23 cellular contexts compared by ENCODE assay signal in genomic region chr13:47437411-47437810, GRCh38.
DNase-seq lines count a peak whose midpoint lies in the region; ATAC-seq and TF ChIP-seq lines count a peak whose summit lies in the region.
"Had no signal": no experiment of that assay in that cellular context is flagged by ENCODE, and none has a peak within 500 bp of the region (broad histone marks: within the 10 kb centered on the region; RNA-seq: fewer than 3 reads in every experiment).

No MANE protein-coding gene starts in this region.

- H3K27me3 ChIP-seq in foreskin keratinocyte, result no peaks in the 10 kb centered on the region
- H3K27me3 ChIP-seq: MG63, neural progenitor cell, right atrium auricular region had no signal

- in situ Hi-C loops in astrocyte of the cerebellum (cut with HindIII; ENCODE audit: low sequenced_read_pairs), result no loop called here

- no peaks in the 10 kb centered on the region for H3K4me1 ChIP-seq in foreskin keratinocyte
- H3K4me1 ChIP-seq: neural progenitor cell, right atrium auricular region had no signal

- H3K27ac ChIP-seq in substantia nigra (ENCODE audit: low read depth, low read length, poor library complexity, severe bottlenecking), result no peak overlapping the region
- H3K27ac ChIP-seq in foreskin keratinocyte, result no peak overlapping the region
- H3K27ac ChIP-seq: neural progenitor cell, right atrium auricular region had no signal

- ATAC-seq in foreskin keratinocyte, result no peak
- no peak for ATAC-seq in stimulated activated naive CD8-positive, alpha-beta T cell treated with anti-CD3 and anti-CD28 coated beads, Interleukin-15, Interleukin-2, amounts not matched to agents 100 U/mL and 50 U/mL, for 24 hours
- ATAC-seq: left lobe of liver had no signal

- H3K4me3 ChIP-seq in astrocyte of the cerebellum (ENCODE audit: low read depth, low read length) (no peak overlapping the region), fibroblast of villous mesenchyme (ENCODE audit: low read depth, low read length) (no peak overlapping the region)
- H3K4me3 ChIP-seq: MG63, neural progenitor cell, right atrium auricular region had no signal

- TF ChIP-seq CTCF in astrocyte of the cerebellum (IDR thresholded peaks at IDR 0.05; ENCODE audit: low read depth, low read length, missing control alignments) (no peak), fibroblast of villous mesenchyme (IDR thresholded peaks at IDR 0.05; ENCODE audit: insufficient read depth, low read depth, low read length) (no peak), foreskin keratinocyte (conservative IDR thresholded peaks at IDR 0.05) (no peak)

- DNase-seq in AG08396 (ENCODE audit: low spot score) (peak; percentile 20), H4 (ENCODE audit: low spot score) (peak; percentile 9), astrocyte of the cerebellum (ENCODE audit: low read depth) (peak; percentile 71), fibroblast of villous mesenchyme (ENCODE audit: low read depth) (peak; percentile 33), substantia nigra (lab: John Stamatoyannopoulos, UW) (no peak), foreskin keratinocyte (no peak), DMS153 treated with DMSO at 0.1 percent for 48 hours (lab: John Stamatoyannopoulos, UW; ENCODE audit: unreplicated experiment) (no peak)
- no peak for DNase-seq in stimulated activated naive CD8-positive, alpha-beta T cell treated with anti-CD3 and anti-CD28 coated beads, Interleukin-15, Interleukin-2, amounts not matched to agents 100 U/mL and 50 U/mL, for 24 hours
- DNase-seq: activated CD4-positive, CD25-positive, alpha-beta regulatory T cell treated with anti-CD3 and anti-CD28 coated beads, Interleukin-2, amount 50 U/mL, for 72 hours; activated effector memory CD4-positive, alpha-beta T cell treated with anti-CD3 and anti-CD28 coated beads, Interleukin-2, amount 50 U/mL, for 16 hours; activated naive CD8-positive, alpha-beta T cell treated with anti-CD3 and anti-CD28 coated beads for 36 hours; activated T-cell treated with anti-CD3 and anti-CD28 coated beads for 4 hours; CD4-positive, alpha-beta memory T cell; hippocampal formation; mesendoderm; MG63; NCI-H2029 treated with DMSO at 0.1 percent for 48 hours; NCI-H226; NCI-H748 treated with DMSO at 0.1 percent for 48 hours; stimulated activated CD4-positive, alpha-beta T cell treated with anti-CD3 and anti-CD28 coated beads, Interleukin-2, amount 100 ng/mL, for 48 hours had no signal

Comparison
In these comparisons a context has a peak if more than half of its experiments do, and no peak if none do; other contexts are left out.
1. DNase-seq: peak in AG08396 (single experiment), H4 (single experiment), astrocyte of the cerebellum (single experiment) and fibroblast of villous mesenchyme (single experiment); none in substantia nigra (0 of 49), foreskin keratinocyte (0 of 2), DMS153 treated with DMSO at 0.1 percent for 48 hours (single experiment) and stimulated activated naive CD8-positive, alpha-beta T cell treated with anti-CD3 and anti-CD28 coated beads, Interleukin-15, Interleukin-2, amounts not matched to agents 100 U/mL and 50 U/mL, for 24 hours (single experiment).